Comparison of ENCODE assay signal across 17 cellular contexts in the genomic region with DNA sequence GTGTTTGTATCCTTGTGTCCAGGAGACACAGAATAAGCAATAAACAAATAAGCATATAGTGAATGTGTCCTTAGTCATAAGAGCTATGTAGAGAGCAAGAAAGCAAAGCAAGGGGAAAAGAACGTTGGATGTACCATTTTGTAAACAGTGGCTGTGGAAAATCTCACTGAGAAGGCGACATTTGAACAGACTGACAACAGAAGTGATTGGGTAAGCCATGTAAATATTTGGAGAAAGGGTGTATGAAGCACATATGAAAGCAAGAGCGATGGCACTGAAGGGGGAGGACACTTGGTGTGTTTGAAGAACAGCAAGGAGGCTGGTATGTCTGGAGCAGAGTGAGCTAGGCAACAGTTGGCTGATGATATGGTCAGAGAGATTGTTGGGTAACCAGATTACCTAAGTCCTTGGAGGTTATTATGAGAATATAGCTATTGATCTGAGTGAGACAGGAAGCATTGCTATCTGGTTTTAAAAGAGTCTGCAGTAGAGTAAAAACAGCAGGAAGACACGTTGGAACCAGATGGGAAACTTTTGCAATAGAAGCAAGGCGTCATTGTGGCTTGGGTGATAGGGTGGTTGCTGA.
DNase-seq lines count a peak whose midpoint lies in the region; ATAC-seq and TF ChIP-seq lines count a peak whose summit lies in the region.
"Had no signal": no experiment of that assay in that cellular context is flagged by ENCODE, and none has a peak within 500 bp of the region (broad histone marks: within the 10 kb centered on the region; RNA-seq: fewer than 3 reads in every experiment).

No MANE protein-coding gene starts in this region.

- no peak for ATAC-seq in GM19035 (IDR thresholded peaks at IDR 0.05; ENCODE audit: unreplicated experiment)
- no peak for ATAC-seq in naive thymus-derived CD8-positive, alpha-beta T cell
- ATAC-seq: foreskin keratinocyte, GM23338 had no signal

- H3K9me3 Mint-ChIP-seq in activated CD4-positive, alpha-beta memory T cell treated with anti-CD3 and anti-CD28 coated beads for 36 hours, result peaks cover 20% of the 10 kb centered on the region
- H3K9me3 Mint-ChIP-seq in activated CD4-positive, alpha-beta memory T cell treated with anti-CD3 and anti-CD28 coated beads, Interleukin-2, amount 10 ng/mL, durations not matched to agents 7 days and 5 days, result peaks cover 12% of the 10 kb centered on the region
- H3K9me3 Mint-ChIP-seq in naive thymus-derived CD8-positive, alpha-beta T cell, result peaks cover 0 to 20% (median 12%) of the 10 kb centered on the region in 9 donors
- H3K9me3 Mint-ChIP-seq: GM23338 had no signal

- H3K4me2 ChIP-seq in mesenchymal stem cell (ENCODE audit: low read length, poor library complexity, severe bottlenecking), result no peak overlapping the region
- H3K4me2 ChIP-seq: GM23338 had no signal

- H2BK12ac ChIP-seq in mesenchymal stem cell (ENCODE audit: low read length in 2 of 2), result no peak overlapping the region

- no peaks in the 10 kb centered on the region for H3K27me3 ChIP-seq in mesenchymal stem cell (ENCODE audit: control insufficient read depth in 1 of 2, insufficient read depth in 1 of 2, low read length in 2 of 2)
- H3K27me3 ChIP-seq: foreskin keratinocyte, thyroid gland had no signal

- peak overlapping the region; percentile 16 for H3K27ac Mint-ChIP-seq in activated CD4-positive, alpha-beta memory T cell treated with anti-CD3 and anti-CD28 coated beads for 36 hours
- no peak overlapping the region for H3K27ac Mint-ChIP-seq in activated CD4-positive, alpha-beta memory T cell treated with anti-CD3 and anti-CD28 coated beads, Interleukin-2, amount 10 ng/mL, durations not matched to agents 7 days and 5 days
- peak overlapping the region in 1 of 10 donors; percentile 17 for H3K27ac Mint-ChIP-seq in naive thymus-derived CD8-positive, alpha-beta T cell
- H3K27ac Mint-ChIP-seq: activated naive CD8-positive, alpha-beta T cell treated with anti-CD3 and anti-CD28 coated beads for 36 hours; GM23338 had no signal

- H2BK120ac ChIP-seq in mesenchymal stem cell (ENCODE audit: low read depth, low read length), result no peak overlapping the region

- H2BK5ac ChIP-seq in mesenchymal stem cell (ENCODE audit: low read depth, low read length, poor library complexity, severe bottlenecking), result no peak overlapping the region

- no peak overlapping the region for H4K91ac ChIP-seq in mesenchymal stem cell (ENCODE audit: low read length)

- H3K4me3 ChIP-seq in HEK293 (ENCODE audit: low read depth, low read length) (no peak overlapping the region), mesenchymal stem cell (ENCODE audit: insufficient read depth in 1 of 2, low read depth in 1 of 2, low read length in 2 of 2) (peak overlapping the region in 1 of 2 experiments; percentile 13)
- H3K4me3 ChIP-seq: GM23338, thyroid gland had no signal

- H4K8ac ChIP-seq in mesenchymal stem cell (ENCODE audit: low read length), result no peak overlapping the region

- H3K23ac ChIP-seq in mesenchymal stem cell (ENCODE audit: low read length in 2 of 2), result no peak overlapping the region

- no peak for TF ChIP-seq CTCF in HEK293 (tag by site-specific recombination; IDR thresholded peaks at IDR 0.05)

- no peaks in the 10 kb centered on the region for H3K79me1 ChIP-seq in mesenchymal stem cell (replicated peaks; ENCODE audit: low read length, poor library complexity, severe bottlenecking)

- H3K27ac ChIP-seq in HEK293 (ENCODE audit: extremely low read depth, low read depth, low read length) (no peak overlapping the region), mesenchymal stem cell (ENCODE audit: low read length, poor library complexity, severe bottlenecking) (no peak overlapping the region)
- H3K27ac ChIP-seq: foreskin keratinocyte, thyroid gland had no signal

- no peaks in the 10 kb centered on the region for H3K27me3 Mint-ChIP-seq in activated CD4-positive, alpha-beta memory T cell treated with anti-CD3 and anti-CD28 coated beads for 36 hours
- H3K27me3 Mint-ChIP-seq in activated CD4-positive, alpha-beta memory T cell treated with anti-CD3 and anti-CD28 coated beads, Interleukin-2, amount 10 ng/mL, durations not matched to agents 7 days and 5 days, result no peaks in the 10 kb centered on the region
- H3K27me3 Mint-ChIP-seq in naive thymus-derived CD8-positive, alpha-beta T cell, result no peaks in the 10 kb centered on the region
- H3K27me3 Mint-ChIP-seq: activated naive CD8-positive, alpha-beta T cell treated with anti-CD3 and anti-CD28 coated beads for 36 hours had no signal

- WGBS in mesenchymal stem cell, result 58% methylated on average over 4 of the region's 5 CpGs

- DNase-seq in activated CD4-positive, alpha-beta memory T cell treated with anti-CD3 and anti-CD28 coated beads for 36 hours, result no peak
- no peak for DNase-seq in activated CD4-positive, alpha-beta memory T cell treated with anti-CD3 and anti-CD28 coated beads, Interleukin-2, amount 10 ng/mL, durations not matched to agents 7 days and 5 days
- DNase-seq in RPMI7951 (ENCODE audit: low read depth) (peak; percentile 26), mesenchymal stem cell (peak; percentile 83), GOT3 (lab: John Stamatoyannopoulos, UW) (no peak)
- no peak for DNase-seq in naive thymus-derived CD8-positive, alpha-beta T cell
- DNase-seq: activated naive CD8-positive, alpha-beta T cell treated with anti-CD3 and anti-CD28 coated beads for 36 hours; foreskin keratinocyte; mammary epithelial cell; NCI-H1417 treated with DMSO at 0.1 percent for 48 hours; retina; stimulated activated CD4-positive, alpha-beta T cell treated with anti-CD3 and anti-CD28 coated beads, Interleukin-1b, Interleukin-23, amount 100 ng/mL, for 48 hours; SW 1271; thyroid gland had no signal

- H3K36me3 ChIP-seq in HEK293 (ENCODE audit: control insufficient read depth in 2 of 2, insufficient read depth in 1 of 2, low read length in 2 of 2) (no peaks in the 10 kb centered on the region), mesenchymal stem cell (ENCODE audit: control insufficient read depth in 1 of 2, insufficient read depth in 2 of 2, low read depth in 1 of 2, low read length in 2 of 2) (no peaks in the 10 kb centered on the region)
- H3K36me3 ChIP-seq: thyroid gland had no signal

- no peak overlapping the region for H2AK5ac ChIP-seq in mesenchymal stem cell (ENCODE audit: low read length, severe bottlenecking)

- peaks cover 47% of the 10 kb centered on the region for H3K4me1 Mint-ChIP-seq in activated CD4-positive, alpha-beta memory T cell treated with anti-CD3 and anti-CD28 coated beads for 36 hours (ENCODE audit: low read depth)
- H3K4me1 Mint-ChIP-seq in activated CD4-positive, alpha-beta memory T cell treated with anti-CD3 and anti-CD28 coated beads, Interleukin-2, amount 10 ng/mL, durations not matched to agents 7 days and 5 days, result peaks cover 35% of the 10 kb centered on the region
- peaks cover 0 to 38% (median 15%) of the 10 kb centered on the region in 4 donors for H3K4me1 Mint-ChIP-seq in naive thymus-derived CD8-positive, alpha-beta T cell

- H3K18ac ChIP-seq in mesenchymal stem cell (ENCODE audit: low read depth in 1 of 2, low read length in 2 of 2), result peak overlapping the region in 1 of 2 experiments; percentile 14

- POLR2A ChIA-PET in activated CD4-positive, alpha-beta memory T cell treated with anti-CD3 and anti-CD28 coated beads for 36 hours (lab: Charles Lee), result interaction anchor here (0.6 kb wide), 1 partner anchor 13 kb away, joined by 3 read pairs; no protein-coding TSS in a partner anchor
- POLR2A ChIA-PET in activated CD4-positive, alpha-beta memory T cell treated with anti-CD3 and anti-CD28 coated beads, Interleukin-2, amount 10 ng/mL, durations not matched to agents 7 days and 5 days (lab: Charles Lee), result no interaction called here
- POLR2A ChIA-PET in HEK293 (lab: Yijun Ruan, JAX), result no interaction called here
- POLR2A ChIA-PET in naive thymus-derived CD8-positive, alpha-beta T cell (lab: Charles Lee), result no interaction called here

- no peaks in the 10 kb centered on the region for H3K9me3 ChIP-seq in HEK293 (ENCODE audit: control insufficient read depth, insufficient read depth, low read depth, low read length)
- H3K9me3 ChIP-seq in mesenchymal stem cell (ENCODE audit: control insufficient read depth, low read length), result no peaks in the 10 kb centered on the region
- H3K9me3 ChIP-seq: thyroid gland had no signal

- CTCF ChIA-PET in activated CD4-positive, alpha-beta memory T cell treated with anti-CD3 and anti-CD28 coated beads for 36 hours (lab: Charles Lee), result no interaction called here
- CTCF ChIA-PET in activated CD4-positive, alpha-beta memory T cell treated with anti-CD3 and anti-CD28 coated beads, Interleukin-2, amount 10 ng/mL, durations not matched to agents 7 days and 5 days (lab: Charles Lee), result interaction anchor here (0.6 kb wide), 1 partner anchor 25 kb away, joined by 3 read pairs; no protein-coding TSS in a partner anchor
- CTCF ChIA-PET in HEK293 (lab: Yijun Ruan, JAX), result no interaction called here

- peaks cover 13% of the 10 kb centered on the region for H3K36me3 Mint-ChIP-seq in activated CD4-positive, alpha-beta memory T cell treated with anti-CD3 and anti-CD28 coated beads for 36 hours
- peaks cover 24% of the 10 kb centered on the region for H3K36me3 Mint-ChIP-seq in activated CD4-positive, alpha-beta memory T cell treated with anti-CD3 and anti-CD28 coated beads, Interleukin-2, amount 10 ng/mL, durations not matched to agents 7 days and 5 days (ENCODE audit: low read depth)
- peaks cover 6 to 28% (median 14%) of the 10 kb centered on the region in 3 donors for H3K36me3 Mint-ChIP-seq in naive thymus-derived CD8-positive, alpha-beta T cell

- no peak overlapping the region for H2AFZ ChIP-seq in mesenchymal stem cell (ENCODE audit: low read depth, low read length)
- H2AFZ ChIP-seq: GM23338 had no signal

- no peak overlapping the region for H3K14ac ChIP-seq in mesenchymal stem cell (ENCODE audit: low read length in 2 of 2)

- H3K4me3 Mint-ChIP-seq in activated CD4-positive, alpha-beta memory T cell treated with anti-CD3 and anti-CD28 coated beads for 36 hours, result no peak overlapping the region
- H3K4me3 Mint-ChIP-seq in activated CD4-positive, alpha-beta memory T cell treated with anti-CD3 and anti-CD28 coated beads, Interleukin-2, amount 10 ng/mL, durations not matched to agents 7 days and 5 days, result no peak overlapping the region
- no peak overlapping the region for H3K4me3 Mint-ChIP-seq in naive thymus-derived CD8-positive, alpha-beta T cell
- H3K4me3 Mint-ChIP-seq: activated naive CD8-positive, alpha-beta T cell treated with anti-CD3 and anti-CD28 coated beads for 36 hours; GM23338 had no signal

- no peak overlapping the region for H2BK15ac ChIP-seq in mesenchymal stem cell (ENCODE audit: low read depth, poor library complexity, severe bottlenecking)

- no peak overlapping the region for H3K4ac ChIP-seq in mesenchymal stem cell (ENCODE audit: low read depth in 1 of 2, low read length in 2 of 2)

- intact Hi-C loops in activated CD4-positive, alpha-beta memory T cell treated with anti-CD3 and anti-CD28 coated beads for 36 hours (cut with micrococcal nuclease), result no loop called here

- H3K9ac ChIP-seq in mesenchymal stem cell (ENCODE audit: low read length), result no peak overlapping the region

- no peaks in the 10 kb centered on the region for H3K4me1 ChIP-seq in HEK293 (ENCODE audit: control insufficient read depth, insufficient read depth, low read length)
- H3K4me1 ChIP-seq in mesenchymal stem cell (ENCODE audit: control insufficient read depth, insufficient read depth, low read depth, low read length), result no peaks in the 10 kb centered on the region
- H3K4me1 ChIP-seq: foreskin keratinocyte, thyroid gland had no signal

Comparison
In these comparisons a context has a peak if more than half of its experiments do, and no peak if none do; other contexts are left out.
1. DNase-seq: peak in RPMI7951 (single experiment) and mesenchymal stem cell (single experiment); none in activated CD4-positive, alpha-beta memory T cell treated with anti-CD3 and anti-CD28 coated beads for 36 hours (single experiment), activated CD4-positive, alpha-beta memory T cell treated with anti-CD3 and anti-CD28 coated beads, Interleukin-2, amount 10 ng/mL, durations not matched to agents 7 days and 5 days (single experiment), GOT3 (single experiment) and naive thymus-derived CD8-positive, alpha-beta T cell (0 of 10).